In genomic region chr3:155869664-155870063, GRCh38 we compare ENCODE assay signal across 1 cellular context.
TF ChIP-seq lines count a peak whose summit lies in the region.

No MANE protein-coding gene starts in this region.

TF ChIP-seq in K562, 482 proteins besides CTCF, POLR2A, EP300 and RAD21:
- TF ChIP-seq SMARCE1 (IDR thresholded peaks at IDR 0.05): peak; percentile 40; the same call in 1 of the 2 replicates
- 0 out of 2 replicates have a peak, but pooled peaks have one; percentile 43 for TF ChIP-seq ZNF589 (CRISPR knock-in tag; IDR thresholded peaks at IDR 0.05; ENCODE audit: low read depth)
- TF ChIP-seq FOSL1 (tag; conservative IDR thresholded peaks at IDR 0.05): 0 out of 2 replicates have a peak, but pooled peaks have one; percentile 3
- no peak for TF ChIP-seq GTF3C2 (IDR thresholded peaks at IDR 0.05; ENCODE audit: borderline replicate concordance, extremely low read depth, insufficient read length)
- TF ChIP-seq SMARCC2 (IDR thresholded peaks at IDR 0.05; ENCODE audit: low read depth): 0 out of 2 replicates have a peak, but pooled peaks have one; percentile 38
- TF ChIP-seq KAT8 (IDR thresholded peaks at IDR 0.05; ENCODE audit: low read depth): no peak
- peak; percentile 33 for TF ChIP-seq CEBPB (tag; IDR thresholded peaks at IDR 0.05)
- peak; percentile 24; the same call in 1 of the 2 replicates for TF ChIP-seq ELF1 (tag; IDR thresholded peaks at IDR 0.05)
- no peak for TF ChIP-seq SRSF7 (optimal IDR thresholded peaks at IDR 0.05; ENCODE audit: low read depth, low read length)
- TF ChIP-seq KLF1 (tag; IDR thresholded peaks at IDR 0.05): 0 out of 2 replicates have a peak, but pooled peaks have one; percentile 1
- TF ChIP-seq, protein P1, sequence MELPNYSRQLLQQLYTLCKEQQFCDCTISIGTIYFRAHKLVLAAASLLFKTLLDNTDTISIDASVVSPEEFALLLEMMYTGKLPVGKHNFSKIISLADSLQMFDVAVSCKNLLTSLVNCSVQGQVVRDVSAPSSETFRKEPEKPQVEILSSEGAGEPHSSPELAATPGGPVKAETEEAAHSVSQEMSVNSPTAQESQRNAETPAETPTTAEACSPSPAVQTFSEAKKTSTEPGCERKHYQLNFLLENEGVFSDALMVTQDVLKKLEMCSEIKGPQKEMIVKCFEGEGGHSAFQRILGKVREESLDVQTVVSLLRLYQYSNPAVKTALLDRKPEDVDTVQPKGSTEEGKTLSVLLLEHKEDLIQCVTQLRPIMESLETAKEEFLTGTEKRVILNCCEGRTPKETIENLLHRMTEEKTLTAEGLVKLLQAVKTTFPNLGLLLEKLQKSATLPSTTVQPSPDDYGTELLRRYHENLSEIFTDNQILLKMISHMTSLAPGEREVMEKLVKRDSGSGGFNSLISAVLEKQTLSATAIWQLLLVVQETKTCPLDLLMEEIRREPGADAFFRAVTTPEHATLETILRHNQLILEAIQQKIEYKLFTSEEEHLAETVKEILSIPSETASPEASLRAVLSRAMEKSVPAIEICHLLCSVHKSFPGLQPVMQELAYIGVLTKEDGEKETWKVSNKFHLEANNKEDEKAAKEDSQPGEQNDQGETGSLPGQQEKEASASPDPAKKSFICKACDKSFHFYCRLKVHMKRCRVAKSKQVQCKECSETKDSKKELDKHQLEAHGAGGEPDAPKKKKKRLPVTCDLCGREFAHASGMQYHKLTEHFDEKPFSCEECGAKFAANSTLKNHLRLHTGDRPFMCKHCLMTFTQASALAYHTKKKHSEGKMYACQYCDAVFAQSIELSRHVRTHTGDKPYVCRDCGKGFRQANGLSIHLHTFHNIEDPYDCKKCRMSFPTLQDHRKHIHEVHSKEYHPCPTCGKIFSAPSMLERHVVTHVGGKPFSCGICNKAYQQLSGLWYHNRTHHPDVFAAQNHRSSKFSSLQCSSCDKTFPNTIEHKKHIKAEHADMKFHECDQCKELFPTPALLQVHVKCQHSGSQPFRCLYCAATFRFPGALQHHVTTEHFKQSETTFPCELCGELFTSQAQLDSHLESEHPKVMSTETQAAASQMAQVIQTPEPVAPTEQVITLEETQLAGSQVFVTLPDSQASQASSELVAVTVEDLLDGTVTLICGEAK (IDR thresholded peaks at IDR 0.05): peak; percentile 23; the same call in 1 of the 2 replicates
- TF ChIP-seq, protein P1 (CRISPR knock-in tag; IDR thresholded peaks at IDR 0.05): no peak
